Comparison of ENCODE assay signal across 8 cellular contexts in the genomic region with DNA sequence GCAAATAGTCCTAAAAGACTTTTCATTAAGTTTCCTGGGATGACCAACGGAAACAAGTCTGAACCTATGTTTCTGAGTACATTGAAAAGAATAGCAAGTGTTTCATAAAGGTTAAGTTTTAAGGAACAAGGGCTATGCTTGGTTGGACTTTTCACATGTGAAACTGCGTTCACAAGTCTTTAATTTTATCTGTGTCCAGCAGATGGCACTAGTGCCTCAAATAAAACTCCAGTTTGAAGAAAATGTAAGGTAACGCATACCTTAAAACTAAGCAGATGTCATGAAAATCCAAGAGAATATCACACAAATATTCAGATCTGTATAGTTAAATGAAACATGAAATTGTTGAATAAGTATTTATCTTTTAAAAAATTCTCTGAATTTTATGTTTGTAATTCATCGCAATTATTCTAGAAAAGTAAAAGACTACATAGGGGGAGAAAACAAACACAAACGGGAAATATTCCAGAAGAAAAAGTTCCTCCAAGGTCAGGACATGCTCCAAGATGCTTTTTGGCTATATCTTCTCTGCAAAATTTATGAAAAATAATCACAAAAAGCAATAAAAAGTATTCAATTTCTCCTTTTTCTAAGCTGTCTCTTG.
A peak's percentile ranks its signal among the peaks of the same experiment; 100 is the strongest.
DNase-seq lines count a peak whose midpoint lies in the region; ATAC-seq, FAIRE-seq and TF ChIP-seq lines count a peak whose summit lies in the region.

No MANE protein-coding gene starts in this region.

- H3K4me1 ChIP-seq in small intestine (ENCODE audit: control insufficient read depth in 2 of 2, insufficient read depth in 1 of 2, low read depth in 1 of 2, low read length in 1 of 2) = no peaks in the 10 kb centered on the region

- ATAC-seq in HG02759 (IDR thresholded peaks at IDR 0.05; ENCODE audit: unreplicated experiment) = peak; percentile 78

- no peaks in the 10 kb centered on the region for H3K9me3 ChIP-seq in small intestine (ENCODE audit: control insufficient read depth, low read depth)

- H3K27ac ChIP-seq in VCaP = no peak overlapping the region
- H3K27ac ChIP-seq in small intestine (ENCODE audit: low read depth in 1 of 2, low read length in 1 of 2) = no peak overlapping the region

- no peaks in the 10 kb centered on the region for H3K36me3 Mint-ChIP-seq in glutamatergic neuron (ENCODE audit: unreplicated experiment)

- no peaks in the 10 kb centered on the region for H3K36me3 ChIP-seq in small intestine (ENCODE audit: control insufficient read depth in 2 of 2, insufficient read depth in 2 of 2, low read length in 2 of 2)

- DNase-seq in AML-193 (lab: John Stamatoyannopoulos, UW) (peak; percentile 57 to 58), GM04504 (ENCODE audit: low read depth) (peak; percentile 24), NCI-H1694 treated with DMSO at 0.1 percent for 48 hours (lab: John Stamatoyannopoulos, UW) (peak; percentile 31), glutamatergic neuron (no peak), small intestine (peak; percentile 58)
- no peak for DNase-seq in activated effector memory CD4-positive, alpha-beta T cell treated with anti-CD3 and anti-CD28 coated beads, Interleukin-2, amount 50 U/mL, for 16 hours

- H3K9me3 Mint-ChIP-seq in glutamatergic neuron (ENCODE audit: unreplicated experiment) = no peaks in the 10 kb centered on the region

- H3K27ac Mint-ChIP-seq in glutamatergic neuron (ENCODE audit: unreplicated experiment) = no peak overlapping the region

- peaks cover 2% of the 10 kb centered on the region for H3K4me1 Mint-ChIP-seq in glutamatergic neuron (ENCODE audit: low read depth, unreplicated experiment)

- TF ChIP-seq CTCF in VCaP (conservative IDR thresholded peaks at IDR 0.05) (peak; percentile 72), glutamatergic neuron (IDR thresholded peaks at IDR 0.05; ENCODE audit: partially characterized antibody, unreplicated experiment) (peak; percentile 84)

- no peaks in the 10 kb centered on the region for H3K27me3 ChIP-seq in small intestine (ENCODE audit: control insufficient read depth in 2 of 2, insufficient read depth in 2 of 2, low read length in 2 of 2)

- 24 to 32% (median 25%) methylated on average over 5 of the region's 5 CpGs for WGBS in small intestine, 3 donors

- no peak overlapping the region for H3K4me3 ChIP-seq in small intestine (ENCODE audit: low read depth in 1 of 2, low read length in 2 of 2)

- H3K27me3 Mint-ChIP-seq in glutamatergic neuron (ENCODE audit: unreplicated experiment) = no peaks in the 10 kb centered on the region

- peak; percentile 85 for FAIRE-seq in small intestine (lab: Jason Lieb, UNC)

- H3K4me3 Mint-ChIP-seq in glutamatergic neuron (ENCODE audit: unreplicated experiment) = no peak overlapping the region

Comparison
In these comparisons a context has a peak if more than half of its experiments do, and no peak if none do; other contexts are left out.
1. DNase-seq: peak in AML-193 (2 of 2), GM04504 (single experiment), NCI-H1694 treated with DMSO at 0.1 percent for 48 hours (single experiment) and small intestine (single experiment); none in glutamatergic neuron (single experiment) and activated effector memory CD4-positive, alpha-beta T cell treated with anti-CD3 and anti-CD28 coated beads, Interleukin-2, amount 50 U/mL, for 16 hours (single experiment).